9 cellular contexts compared by ENCODE assay signal in the genomic region with DNA sequence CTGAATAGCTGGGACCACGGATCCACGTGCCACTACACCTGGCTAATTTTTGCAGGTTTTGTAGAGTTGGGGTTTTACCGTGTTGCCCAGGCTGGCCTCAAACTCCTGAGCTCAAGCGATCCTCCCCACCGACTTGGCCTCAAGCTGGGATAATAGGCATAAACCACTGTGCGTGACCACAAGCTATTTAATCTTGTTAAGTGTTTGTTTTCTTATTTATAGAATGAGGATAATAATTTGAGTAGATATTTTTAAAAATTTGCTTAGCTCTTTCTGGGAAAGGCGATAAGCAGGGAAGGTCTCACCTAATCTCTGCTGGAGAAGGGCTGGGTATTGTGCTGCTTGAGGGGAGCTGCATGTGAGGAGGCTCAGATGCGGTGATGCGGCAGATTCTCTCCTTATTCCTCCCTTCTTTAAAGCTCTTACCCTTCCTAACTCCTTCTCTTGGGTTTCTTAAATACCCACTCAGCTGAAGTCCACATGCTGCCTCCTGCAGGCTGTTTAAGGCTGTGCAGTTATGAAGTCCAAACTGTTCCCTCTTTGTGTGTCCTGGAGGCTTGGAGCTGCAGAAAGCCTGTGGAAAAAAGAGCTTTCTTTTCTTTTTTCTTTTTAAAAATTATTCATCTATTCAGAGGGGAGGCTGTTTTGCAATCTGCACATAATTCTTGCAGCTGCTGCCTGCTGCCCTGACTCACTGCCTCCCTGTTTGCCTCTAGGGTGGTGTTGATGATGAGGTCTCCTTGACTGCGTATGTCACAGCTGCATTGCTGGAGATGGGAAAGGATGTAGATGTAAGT. TPM values are rescaled to one million over a fixed set of nuclear protein-coding genes. Genes with fewer than 3 reads are reported as not detected.
DNase-seq lines count a peak whose midpoint lies in the region; ATAC-seq and TF ChIP-seq lines count a peak whose summit lies in the region.
"Had no signal": no experiment of that assay in that cellular context is flagged by ENCODE, and none has a peak within 500 bp of the region (broad histone marks: within the 10 kb centered on the region; RNA-seq: fewer than 3 reads in every experiment).

No MANE protein-coding gene starts in this region.

- H3K9me3 ChIP-seq in WERI-Rb-1 (ENCODE audit: severe bottlenecking): no peaks in the 10 kb centered on the region

- ATAC-seq in HG02610 (IDR thresholded peaks at IDR 0.05; ENCODE audit: unreplicated experiment): no peak

- DNase-seq in Daoy (ENCODE audit: low read depth) (peak; percentile 15), WERI-Rb-1 (peak; percentile 40), epithelial cell of prostate (ENCODE audit: low read depth, low spot score) (peak; percentile 27), midbrain (lab: John Stamatoyannopoulos, UW) (peak; percentile 42), ureter (ENCODE audit: low spot score) (peak; percentile 50), OCI-M2 (lab: John Stamatoyannopoulos, UW; ENCODE audit: unreplicated experiment) (no peak)

- H3K4me1 ChIP-seq in KMS-11 (ENCODE audit: low read depth, poor library complexity, severe bottlenecking): no peaks in the 10 kb centered on the region

- TF ChIP-seq CTCF in KMS-11 (conservative IDR thresholded peaks at IDR 0.05; ENCODE audit: low read depth, low read length) (peak; percentile 61; the same call in 1 of the 2 replicates), WERI-Rb-1 (IDR thresholded peaks at IDR 0.05; ENCODE audit: low read depth, low read length) (peak; percentile 68)

- no peaks in the 10 kb centered on the region for H3K79me2 ChIP-seq in KMS-11 (ENCODE audit: insufficient read depth, low read depth)

- H3K4me2 ChIP-seq in KMS-11: no peak overlapping the region

- H3K36me3 ChIP-seq in KMS-11 (ENCODE audit: insufficient read depth) (no peaks in the 10 kb centered on the region), WERI-Rb-1 (no peaks in the 10 kb centered on the region)

- H4K20me1 ChIP-seq in KMS-11 (ENCODE audit: insufficient read depth): no peaks in the 10 kb centered on the region

- H3K27me3 ChIP-seq in KMS-11 (ENCODE audit: insufficient read depth, low read depth): no peaks in the 10 kb centered on the region
- H3K27me3 ChIP-seq in WERI-Rb-1 (ENCODE audit: insufficient read depth, low read depth, severe bottlenecking): no peaks in the 10 kb centered on the region

- H2AFZ ChIP-seq in KMS-11 (ENCODE audit: low read depth): no peak overlapping the region

- no peak overlapping the region for H3K4me3 ChIP-seq in KMS-11 (IDR thresholded peaks at IDR 0.05; ENCODE audit: insufficient read depth, low read depth, low read length)
- H3K4me3 ChIP-seq in WERI-Rb-1 (ENCODE audit: low read depth, low read length): no peak overlapping the region

- no peak overlapping the region for H3K9ac ChIP-seq in KMS-11

- H3K27ac ChIP-seq in KMS-11: no peak overlapping the region
- no peak overlapping the region for H3K27ac ChIP-seq in WERI-Rb-1
- H3K27ac ChIP-seq in epithelial cell of prostate: no peak overlapping the region

RNA-seq across cellular contexts. Expression of gene A2ML1, which starts 37.9 kb away (rescaled TPM):
- not detected in 2 replicates for total RNA-seq in Daoy (2014; rRNA removed; shearing (Covaris generic))
- total RNA-seq in ureter: 5.9 TPM
- total RNA-seq: T-helper 2 cell treated with Interferon-gamma antibody and Interleukin-4, amounts not matched to agents 100 ng/mL and 5 ng/mL, for 36 hours had no signal

RNA-seq across cellular contexts. Expression of gene PHC1, which starts 53.9 kb away (rescaled TPM):
- total RNA-seq in Daoy (2014; rRNA removed; shearing (Covaris generic)): 11.3 and 24.4 TPM in 2 replicates
- 44.9 TPM for total RNA-seq in ureter
